Comparison of ENCODE assay signal across 1 cellular context in the genomic region with DNA sequence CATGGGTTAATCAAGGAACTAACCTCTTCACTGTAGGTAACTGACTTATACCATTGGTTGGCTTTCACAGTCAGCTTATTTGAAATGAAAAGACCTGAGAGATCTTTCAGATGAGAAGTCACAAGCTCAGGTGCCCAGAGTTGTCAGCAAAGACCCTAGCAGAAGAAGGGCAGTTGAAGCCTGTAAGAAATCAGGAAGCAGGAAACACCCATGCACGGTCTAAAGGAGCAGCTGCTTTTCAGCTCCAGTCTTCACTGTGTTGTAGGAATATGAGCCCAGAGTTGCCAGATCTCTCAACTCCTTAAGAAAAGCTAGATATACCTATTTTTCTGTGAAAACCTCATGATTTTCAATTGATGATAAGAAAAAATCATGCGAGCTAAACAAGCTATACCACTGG.
TF ChIP-seq lines count a peak whose summit lies in the region.

No MANE protein-coding gene starts in this region.

TF ChIP-seq in endothelial cell of umbilical vein, 7 proteins besides CTCF, POLR2A, EP300 and RAD21 (continued from another document):
- TF ChIP-seq JUN (IDR thresholded peaks at IDR 0.05; ENCODE audit: borderline replicate concordance, insufficient read depth, insufficient read length, low read depth), result no peak
